In the genomic region with DNA sequence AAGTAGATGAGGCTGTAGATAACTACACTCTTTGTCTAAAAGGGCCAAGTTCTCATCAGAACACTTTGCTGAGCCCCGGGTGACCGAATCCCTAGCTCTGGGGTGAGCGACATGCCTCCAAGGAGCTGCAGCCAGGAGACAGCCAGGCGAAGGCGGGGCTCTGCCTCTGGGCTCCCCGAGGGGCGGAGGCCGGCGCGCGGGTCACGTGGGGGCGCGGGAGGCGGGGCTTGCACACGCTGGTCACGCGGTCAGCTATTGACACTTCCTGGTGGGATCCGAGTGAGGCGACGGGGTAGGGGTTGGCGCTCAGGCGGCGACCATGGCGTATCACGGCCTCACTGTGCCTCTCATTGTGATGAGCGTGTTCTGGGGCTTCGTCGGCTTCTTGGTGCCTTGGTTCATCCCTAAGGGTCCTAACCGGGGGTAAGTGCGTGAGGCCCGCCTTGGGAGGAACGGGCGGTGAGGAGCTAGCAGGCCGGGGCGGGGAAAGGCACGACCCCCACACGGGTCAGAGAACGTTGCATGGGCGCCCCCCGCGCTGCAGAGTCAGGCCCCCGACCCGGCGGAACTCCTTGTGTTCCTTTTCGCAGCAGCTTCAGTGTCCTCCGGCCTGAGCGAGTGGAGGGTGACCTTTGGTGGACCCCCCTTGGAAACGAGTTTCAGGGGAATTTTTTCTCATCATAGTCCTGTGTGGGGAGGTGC, we compare ENCODE assay signal across 8 cellular contexts. TPM values are rescaled to one million over a fixed set of nuclear protein-coding genes. Genes with fewer than 3 reads are reported as not detected.
DNase-seq lines count a peak whose midpoint lies in the region; ATAC-seq, FAIRE-seq and TF ChIP-seq lines count a peak whose summit lies in the region.

A gene (plus strand): TSS at position 230 of the 702 bp plus-strand sequence. CDS start 90 bp downstream, at position 320.

- no peak for TF ChIP-seq EP300 in esophagus muscularis mucosa (IDR thresholded peaks at IDR 0.05)

- TF ChIP-seq CTCF in KMS-11 (conservative IDR thresholded peaks at IDR 0.05; ENCODE audit: low read depth, low read length): no peak
- TF ChIP-seq CTCF in esophagus muscularis mucosa (IDR thresholded peaks at IDR 0.05): peak in 1 of 3 experiments; percentile 27

- H3K27ac Mint-ChIP-seq in activated T-cell treated with anti-CD3 and anti-CD28 coated beads, Interleukin-2, amount 50 U/mL, for 72 hours: peak within 1 kb of the TSS; percentile 97

- H3K9ac ChIP-seq in KMS-11: peak within 1 kb of the TSS; percentile 87

- TF ChIP-seq POLR2A in esophagus muscularis mucosa (IDR thresholded peaks at IDR 0.05; ENCODE audit: low read depth): peak; percentile 88

- peak within 1 kb of the TSS; percentile 84 to 91 for H3K4me3 Mint-ChIP-seq in activated T-cell treated with anti-CD3 and anti-CD28 coated beads, Interleukin-2, amount 50 U/mL, for 72 hours

- no peaks in the 10 kb centered on the region for H3K27me3 ChIP-seq in KMS-11 (ENCODE audit: insufficient read depth, low read depth)
- H3K27me3 ChIP-seq in esophagus muscularis mucosa: no peaks in the 10 kb centered on the region
- H3K27me3 ChIP-seq in muscle layer of duodenum (ENCODE audit: low read depth, low read length): no peaks in the 10 kb centered on the region

- FAIRE-seq in RCC 7860 (lab: Jason Lieb, UNC): no peak

- no peaks in the 10 kb centered on the region for H3K27me3 Mint-ChIP-seq in activated T-cell treated with anti-CD3 and anti-CD28 coated beads, Interleukin-2, amount 50 U/mL, for 72 hours (ENCODE audit: low read depth)

- H3K9me3 Mint-ChIP-seq in activated T-cell treated with anti-CD3 and anti-CD28 coated beads, Interleukin-2, amount 50 U/mL, for 72 hours: no peaks in the 10 kb centered on the region

- no peak within 1 kb of the TSS for H3K4me3 ChIP-seq in KMS-11 (IDR thresholded peaks at IDR 0.05; ENCODE audit: insufficient read depth, low read depth, low read length)
- H3K4me3 ChIP-seq in esophagus muscularis mucosa: peak within 1 kb of the TSS; percentile 81 to 95 (median 90)
- peak within 1 kb of the TSS; percentile 83 to 97 for H3K4me3 ChIP-seq in muscle layer of duodenum (ENCODE audit: low read depth in 1 of 2, low read length in 2 of 2)

- WGBS in esophagus muscularis mucosa: no CpG with 5 or more reads among the region's 49 CpGs

- DNase-seq in DMS79 treated with DMSO at 0.1 percent for 48 hours (lab: John Stamatoyannopoulos, UW) (peak; percentile 62), RCC 7860 (ENCODE audit: low spot score) (peak; percentile 86), esophagus muscularis mucosa (ENCODE audit: extremely low spot score) (peak; percentile 98)
- DNase-seq in activated T-cell treated with anti-CD3 and anti-CD28 coated beads, Interleukin-2, amount 50 U/mL, for 72 hours: peak; percentile 97 to 98
- DNase-seq in stimulated activated CD8-positive, alpha-beta memory T cell treated with anti-CD3 and anti-CD28 coated beads, Interleukin-7, amount 100 ng/mL, for 4 hours (ENCODE audit: low read depth in 2 of 2): peak; percentile 84 to 90

- H3K36me3 ChIP-seq in KMS-11 (ENCODE audit: insufficient read depth): no peaks in the 10 kb centered on the region
- H3K36me3 ChIP-seq in esophagus muscularis mucosa: peaks cover 0 to 24% (median 17%) of the 10 kb centered on the region in 4 donors
- H3K36me3 ChIP-seq in muscle layer of duodenum (ENCODE audit: control insufficient read depth in 1 of 2, insufficient read depth in 2 of 2, low read length in 2 of 2): peaks cover 0 to 9% of the 10 kb centered on the region in 2 donors

- peaks cover 13% of the 10 kb centered on the region for H3K4me1 ChIP-seq in KMS-11 (ENCODE audit: low read depth, poor library complexity, severe bottlenecking)
- H3K4me1 ChIP-seq in esophagus muscularis mucosa: peaks cover 17 to 47% (median 41%) of the 10 kb centered on the region in 4 donors
- H3K4me1 ChIP-seq in muscle layer of duodenum (ENCODE audit: control insufficient read depth in 1 of 2, insufficient read depth in 2 of 2, low read length in 2 of 2): peaks cover 0 to 6% of the 10 kb centered on the region in 2 donors

- peak within 1 kb of the TSS; percentile 50 for H3K4me2 ChIP-seq in KMS-11

- H2AFZ ChIP-seq in KMS-11 (ENCODE audit: low read depth): peak within 1 kb of the TSS; percentile 72

- H4K20me1 ChIP-seq in KMS-11 (ENCODE audit: insufficient read depth): no peaks in the 10 kb centered on the region

- H3K4me1 Mint-ChIP-seq in activated T-cell treated with anti-CD3 and anti-CD28 coated beads, Interleukin-2, amount 50 U/mL, for 72 hours (ENCODE audit: low read depth): peaks cover 41% of the 10 kb centered on the region

- H3K9me3 ChIP-seq in esophagus muscularis mucosa (no peaks in the 10 kb centered on the region), muscle layer of duodenum (ENCODE audit: control insufficient read depth in 1 of 2, low read length in 2 of 2) (no peaks in the 10 kb centered on the region)

- H3K79me2 ChIP-seq in KMS-11 (ENCODE audit: insufficient read depth, low read depth): peaks cover 52% of the 10 kb centered on the region

- peaks cover 4 to 17% of the 10 kb centered on the region in 2 donors for H3K36me3 Mint-ChIP-seq in activated T-cell treated with anti-CD3 and anti-CD28 coated beads, Interleukin-2, amount 50 U/mL, for 72 hours (ENCODE audit: insufficient read depth in 2 of 2)

- H3K27ac ChIP-seq in KMS-11: peak within 1 kb of the TSS; percentile 86
- peak within 1 kb of the TSS; percentile 94 to 98 (median 96) for H3K27ac ChIP-seq in esophagus muscularis mucosa (replicated peaks in 1 of 4)
- peak within 1 kb of the TSS; percentile 99 for H3K27ac ChIP-seq in muscle layer of duodenum (ENCODE audit: low read length)

- intact Hi-C loops in esophagus muscularis mucosa (cut with DNase I): loop anchor here (2.0 to 5.0 kb wide), 2 partner anchors 73 to 159 kb away; a partner anchor contains a TSS

- ATAC-seq in GM21737 (IDR thresholded peaks at IDR 0.05; ENCODE audit: unreplicated experiment): peak; percentile 92
- ATAC-seq in activated T-cell treated with anti-CD3 and anti-CD28 coated beads, Interleukin-2, amount 50 U/mL, for 72 hours (replicated peaks in 1 of 2): peak; percentile 94 to 95

RNA-seq across cellular contexts. Expression of the gene that starts here (rescaled TPM):
- total RNA-seq in activated T-cell treated with anti-CD3 and anti-CD28 coated beads, Interleukin-2, amount 50 U/mL, for 72 hours: 100 to 1,000 TPM; 105 to 117 TPM
- total RNA-seq in esophagus muscularis mucosa: 100 to 1,000 TPM; 106 to 210 (median 133) TPM
